14 cellular contexts compared by ENCODE assay signal in genomic region chr2:44930274-44930826, GRCh38. TPM values are rescaled to one million over a fixed set of nuclear protein-coding genes. Genes with fewer than 3 reads are reported as not detected.
DNase-seq lines count a peak whose midpoint lies in the region; ATAC-seq lines count a peak whose summit lies in the region.
"Had no signal": no experiment of that assay in that cellular context is flagged by ENCODE, and none has a peak within 500 bp of the region (broad histone marks: within the 10 kb centered on the region; RNA-seq: fewer than 3 reads in every experiment).

No MANE protein-coding gene starts in this region.

- H3K36me3 ChIP-seq in SK-N-MC (ENCODE audit: insufficient read depth, low read length): no peaks in the 10 kb centered on the region
- no peaks in the 10 kb centered on the region for H3K36me3 ChIP-seq in iPS-15b (ENCODE audit: control insufficient read depth, insufficient read depth, low read length)
- H3K36me3 ChIP-seq: upper lobe of right lung had no signal

- H3K4me1 Mint-ChIP-seq in activated T-cell treated with anti-CD3 and anti-CD28 coated beads, Interleukin-2, amount 50 U/mL, for 72 hours (ENCODE audit: low read depth): peaks cover 36% of the 10 kb centered on the region
- peaks cover 56% of the 10 kb centered on the region for H3K4me1 Mint-ChIP-seq in stimulated activated naive CD8-positive, alpha-beta T cell treated with anti-CD3 and anti-CD28 coated beads, Interleukin-15, amount 100 ng/mL, for 72 hours

- H3K27ac ChIP-seq in SK-N-MC: 0 out of 2 replicates have a peak overlapping the region, but pooled peaks have one; percentile 48
- H3K27ac ChIP-seq: upper lobe of right lung had no signal

- H3K9me3 Mint-ChIP-seq in activated T-cell treated with anti-CD3 and anti-CD28 coated beads, Interleukin-2, amount 50 U/mL, for 72 hours: no peaks in the 10 kb centered on the region
- no peaks in the 10 kb centered on the region for H3K9me3 Mint-ChIP-seq in stimulated activated naive CD8-positive, alpha-beta T cell treated with anti-CD3 and anti-CD28 coated beads, Interleukin-15, amount 100 ng/mL, for 72 hours

- peaks cover 9% of the 10 kb centered on the region for H3K4me1 ChIP-seq in iPS-15b (ENCODE audit: control insufficient read depth, insufficient read depth, low read length)

- peaks cover 87% of the 10 kb centered on the region for H3K27me3 Mint-ChIP-seq in activated T-cell treated with anti-CD3 and anti-CD28 coated beads, Interleukin-2, amount 50 U/mL, for 72 hours (ENCODE audit: low read depth)
- H3K27me3 Mint-ChIP-seq in stimulated activated naive CD8-positive, alpha-beta T cell treated with anti-CD3 and anti-CD28 coated beads, Interleukin-15, amount 100 ng/mL, for 72 hours: peaks cover 89% of the 10 kb centered on the region

- no peak for DNase-seq in activated T-cell treated with anti-CD3 and anti-CD28 coated beads, Interleukin-2, amount 50 U/mL, for 72 hours
- DNase-seq in activated T-cell treated with anti-CD3 and anti-CD28 coated beads, Interleukin-2, amount 50 U/mL, for 48 hours: no peak
- peak; percentile 40 for DNase-seq in SK-N-MC (ENCODE audit: low read depth, low spot score)
- peak in 1 of 2 donors; percentile 14 for DNase-seq in stimulated activated naive CD8-positive, alpha-beta T cell treated with anti-CD3 and anti-CD28 coated beads, Interleukin-15, amount 100 ng/mL, for 72 hours
- DNase-seq in NCI-H2107 (lab: John Stamatoyannopoulos, UW): no peak
- DNase-seq in NCI-H524 (lab: John Stamatoyannopoulos, UW): no peak
- DNase-seq: activated CD8-positive, alpha-beta memory T cell treated with anti-CD3 and anti-CD28 coated beads, Interleukin-2, amount 50 U/mL, for 4 hours; NCI-H1930; upper lobe of right lung had no signal

- H3K27ac Mint-ChIP-seq in activated T-cell treated with anti-CD3 and anti-CD28 coated beads, Interleukin-2, amount 50 U/mL, for 72 hours: no peak overlapping the region
- H3K27ac Mint-ChIP-seq in stimulated activated naive CD8-positive, alpha-beta T cell treated with anti-CD3 and anti-CD28 coated beads, Interleukin-15, amount 100 ng/mL, for 72 hours: no peak overlapping the region

- ATAC-seq in activated T-cell treated with anti-CD3 and anti-CD28 coated beads, Interleukin-2, amount 50 U/mL, for 72 hours (replicated peaks in 1 of 2): peak in 1 of 2 donors; percentile 28
- no peak for ATAC-seq in stimulated activated naive CD8-positive, alpha-beta T cell treated with anti-CD3 and anti-CD28 coated beads, Interleukin-15, amount 100 ng/mL, for 72 hours
- ATAC-seq in HG03439 (IDR thresholded peaks at IDR 0.05; ENCODE audit: unreplicated experiment): no peak
- ATAC-seq: sciatic nerve had no signal

- H3K9me3 ChIP-seq in SK-N-MC (ENCODE audit: low read depth, low read length): no peaks in the 10 kb centered on the region
- H3K9me3 ChIP-seq in iPS-15b (ENCODE audit: control insufficient read depth, insufficient read depth, low read length): no peaks in the 10 kb centered on the region
- H3K9me3 ChIP-seq: upper lobe of right lung had no signal

- H3K4me3 Mint-ChIP-seq in activated T-cell treated with anti-CD3 and anti-CD28 coated beads, Interleukin-2, amount 50 U/mL, for 72 hours: peak overlapping the region; percentile 60 to 65
- H3K4me3 Mint-ChIP-seq in stimulated activated naive CD8-positive, alpha-beta T cell treated with anti-CD3 and anti-CD28 coated beads, Interleukin-15, amount 100 ng/mL, for 72 hours: peak overlapping the region; percentile 37 to 56

- H3K9ac ChIP-seq in SK-N-MC (ENCODE audit: insufficient read length) (peak overlapping the region; percentile 56), iPS-15b (ENCODE audit: low read depth, low read length) (no peak overlapping the region)

- H3K27me3 ChIP-seq in iPS-15b (ENCODE audit: control insufficient read depth, insufficient read depth, low read length): peaks cover 97% of the 10 kb centered on the region

- H3K4me3 ChIP-seq in SK-N-MC (peak overlapping the region; percentile 69), iPS-15b (ENCODE audit: low read depth, low read length) (peak overlapping the region; percentile 36)
- H3K4me3 ChIP-seq: upper lobe of right lung had no signal

- H3K36me3 Mint-ChIP-seq in activated T-cell treated with anti-CD3 and anti-CD28 coated beads, Interleukin-2, amount 50 U/mL, for 72 hours (ENCODE audit: insufficient read depth in 2 of 2): no peaks in the 10 kb centered on the region

RNA-seq across cellular contexts. Expression of gene SIX3, which starts 11.2 kb away (rescaled TPM):
- total RNA-seq in activated T-cell treated with anti-CD3 and anti-CD28 coated beads, Interleukin-2, amount 50 U/mL, for 72 hours: not detected
- total RNA-seq: mononuclear cell; sciatic nerve; T-helper 1 cell treated with Interleukin-12 subunit alpha and Interleukin-12 subunit beta and Interleukin-4 antibody, amounts not matched to agents 30 ng/mL and 1 ng/mL, for 36 hours; upper lobe of right lung had no signal
